Comparison of ENCODE assay signal across 15 cellular contexts in genomic region chr18:65439184-65439583, GRCh38.
DNase-seq lines count a peak whose midpoint lies in the region; ATAC-seq, FAIRE-seq and TF ChIP-seq lines count a peak whose summit lies in the region.
"Had no signal": no experiment of that assay in that cellular context is flagged by ENCODE, and none has a peak within 500 bp of the region (broad histone marks: within the 10 kb centered on the region; RNA-seq: fewer than 3 reads in every experiment).

No MANE protein-coding gene starts in this region.

- TF ChIP-seq POLR2A in HepG2 (IDR thresholded peaks at IDR 0.05; ENCODE audit: insufficient read depth in 1 of 2, low read depth in 2 of 2, low read length in 2 of 2) (no peak), right lobe of liver (IDR thresholded peaks at IDR 0.05) (no peak)

- H3K4me3 ChIP-seq in HepG2 (replicated peaks in 1 of 3; ENCODE audit: insufficient read depth in 1 of 3, low read depth in 2 of 3, low read length in 3 of 3) (no peak overlapping the region), right lobe of liver (no peak overlapping the region), epithelial cell of proximal tubule (ENCODE audit: low read depth, low read length) (no peak overlapping the region)
- H3K4me3 ChIP-seq: heart left ventricle, SJSA1, tibial artery had no signal

- no peaks in the 10 kb centered on the region for H3K36me3 Mint-ChIP-seq in type B pancreatic cell
- no peaks in the 10 kb centered on the region for H3K36me3 Mint-ChIP-seq in activated CD4-positive, alpha-beta memory T cell treated with anti-CD3 and anti-CD28 coated beads for 36 hours

- no peak for TF ChIP-seq RAD21 in HepG2 (CRISPR knock-in tag; IDR thresholded peaks at IDR 0.05)

- DNase-seq in HepG2 (ENCODE audit: low spot score) (no peak), right lobe of liver (no peak), OCI-M1 (lab: John Stamatoyannopoulos, UW) (peak; percentile 69), epithelial cell of proximal tubule (ENCODE audit: low read depth) (no peak), type B pancreatic cell (ENCODE audit: extremely low spot score, unreplicated experiment) (no peak), NCI-H1105 (lab: John Stamatoyannopoulos, UW) (no peak)
- DNase-seq in activated CD4-positive, alpha-beta memory T cell treated with anti-CD3 and anti-CD28 coated beads for 36 hours, result no peak
- DNase-seq: activated naive CD4-positive, alpha-beta T cell treated with anti-CD3 and anti-CD28 coated beads for 36 hours; heart left ventricle; left colon; NCI-H187 treated with DMSO at 0.1 percent for 48 hours; tibial artery; WERI-Rb-1 had no signal

- no peak overlapping the region for H2AFZ ChIP-seq in HepG2 (ENCODE audit: low read length)

- BruUV-seq in HepG2 (replicated peaks; lab: Mats Ljungman, UMichigan), result no TSS peak

- POLR2A ChIA-PET in HepG2 (lab: Yijun Ruan, JAX), result no interaction called here
- POLR2A ChIA-PET in activated CD4-positive, alpha-beta memory T cell treated with anti-CD3 and anti-CD28 coated beads for 36 hours (lab: Charles Lee), result no interaction called here

- 0 out of 2 replicates have a peak, but pooled peaks have one; percentile 11 for TF ChIP-seq CTCF in HepG2 (CRISPR knock-in tag; IDR thresholded peaks at IDR 0.05)
- TF ChIP-seq CTCF in right lobe of liver (IDR thresholded peaks at IDR 0.05), result peak in 1 of 4 donors; percentile 8
- peak; percentile 25 for TF ChIP-seq CTCF in epithelial cell of proximal tubule (conservative IDR thresholded peaks at IDR 0.05; ENCODE audit: low read depth, low read length)
- peak; percentile 62 for TF ChIP-seq CTCF in type B pancreatic cell (conservative IDR thresholded peaks at IDR 0.05)

- H3K27ac ChIP-seq in HepG2 (ENCODE audit: extremely low read length, insufficient read depth, low read length), result no peak overlapping the region
- H3K27ac ChIP-seq in right lobe of liver, result no peak overlapping the region
- H3K27ac ChIP-seq: heart left ventricle, SJSA1, tibial artery, WERI-Rb-1 had no signal

- H4K20me1 ChIP-seq in HepG2 (ENCODE audit: insufficient read depth, low read length), result no peaks in the 10 kb centered on the region

- ATAC-seq in HepG2 (no peak; the same call in 1 of the 3 replicates), right lobe of liver (no peak), HG03354 (IDR thresholded peaks at IDR 0.05; ENCODE audit: poor library complexity, severe bottlenecking, unreplicated experiment) (no peak)
- ATAC-seq: heart left ventricle, left colon had no signal

- H3K4me1 ChIP-seq in HepG2 (ENCODE audit: insufficient read depth, low read length) (no peaks in the 10 kb centered on the region), right lobe of liver (no peaks in the 10 kb centered on the region)
- H3K4me1 ChIP-seq: heart left ventricle, SJSA1, tibial artery had no signal

- no peak overlapping the region for H3K9ac ChIP-seq in HepG2 (ENCODE audit: insufficient read depth, low read depth, low read length)

- intact Hi-C loops in HepG2 (cut with micrococcal nuclease; ENCODE audit: unreplicated experiment), result loop anchor here (5.0 kb wide), 1 partner anchor 1337 kb away; no protein-coding TSS in a partner anchor
- intact Hi-C loops in right lobe of liver (cut with DNase I), result no loop called here
- intact Hi-C loops in activated CD4-positive, alpha-beta memory T cell treated with anti-CD3 and anti-CD28 coated beads for 36 hours (cut with micrococcal nuclease), result no loop called here

- no peak for FAIRE-seq in HepG2 (lab: Jason Lieb, UNC)

- H3K9me3 ChIP-seq in HepG2 (ENCODE audit: low read length) (no peaks in the 10 kb centered on the region), right lobe of liver (no peaks in the 10 kb centered on the region)
- H3K9me3 ChIP-seq: tibial artery had no signal

- no peak overlapping the region for H3K27ac Mint-ChIP-seq in type B pancreatic cell
- H3K27ac Mint-ChIP-seq in activated CD4-positive, alpha-beta memory T cell treated with anti-CD3 and anti-CD28 coated beads for 36 hours, result no peak overlapping the region
- H3K27ac Mint-ChIP-seq: activated naive CD4-positive, alpha-beta T cell treated with anti-CD3 and anti-CD28 coated beads for 36 hours had no signal

- 0% methylated on average over 3 of the region's 3 CpGs for WGBS in HepG2 (ENCODE audit: low lambda C conversion rate)
- WGBS in right lobe of liver (ENCODE audit: insufficient coverage, low coverage, low lambda C conversion rate, missing lambda C conversion rate), result 17% methylated on average over 3 of the region's 3 CpGs

- H3K4me2 ChIP-seq in HepG2 (ENCODE audit: low read depth, low read length), result no peak overlapping the region

- CTCF ChIA-PET in HepG2 (lab: Yijun Ruan, JAX; ENCODE audit: low intra/inter-chr PET ratio, low total read pairs), result no interaction called here
- CTCF ChIA-PET in activated CD4-positive, alpha-beta memory T cell treated with anti-CD3 and anti-CD28 coated beads for 36 hours (lab: Charles Lee), result no interaction called here

- H3K79me2 ChIP-seq in HepG2 (ENCODE audit: insufficient read depth, low read length), result no peaks in the 10 kb centered on the region

- in situ Hi-C loops in HepG2 (cut with HindIII; ENCODE audit: extremely low pct_ligation_motif_present, low pct_unique_long_range_greater_than_20kb), result no loop called here

- H3K36me3 ChIP-seq in HepG2 (replicated peaks in 1 of 2; ENCODE audit: control insufficient read depth in 1 of 2, insufficient read depth in 2 of 2, low read length in 2 of 2) (no peaks in the 10 kb centered on the region), right lobe of liver (no peaks in the 10 kb centered on the region)
- H3K36me3 ChIP-seq: heart left ventricle, SJSA1, tibial artery, WERI-Rb-1 had no signal

- H3K4me1 Mint-ChIP-seq in type B pancreatic cell (ENCODE audit: unreplicated experiment), result peaks cover 9% of the 10 kb centered on the region
- H3K4me1 Mint-ChIP-seq in activated CD4-positive, alpha-beta memory T cell treated with anti-CD3 and anti-CD28 coated beads for 36 hours (ENCODE audit: low read depth), result no peaks in the 10 kb centered on the region

- no peaks in the 10 kb centered on the region for H3K27me3 ChIP-seq in HepG2 (ENCODE audit: control insufficient read depth in 1 of 2, insufficient read depth in 2 of 2, low read length in 2 of 2)
- H3K27me3 ChIP-seq in right lobe of liver, result no peaks in the 10 kb centered on the region
- H3K27me3 ChIP-seq: heart left ventricle, SJSA1, tibial artery had no signal

- TF ChIP-seq EP300 in HepG2 (IDR thresholded peaks at IDR 0.05; ENCODE audit: low read depth in 2 of 2, low read length in 2 of 2) (no peak), HepG2 (CRISPR knock-in tag; IDR thresholded peaks at IDR 0.05; ENCODE audit: borderline replicate concordance) (no peak)

- no peaks in the 10 kb centered on the region for H3K9me3 Mint-ChIP-seq in type B pancreatic cell
- peaks cover 6% of the 10 kb centered on the region for H3K9me3 Mint-ChIP-seq in activated CD4-positive, alpha-beta memory T cell treated with anti-CD3 and anti-CD28 coated beads for 36 hours

- H3K27me3 Mint-ChIP-seq in type B pancreatic cell, result no peaks in the 10 kb centered on the region
- no peaks in the 10 kb centered on the region for H3K27me3 Mint-ChIP-seq in activated CD4-positive, alpha-beta memory T cell treated with anti-CD3 and anti-CD28 coated beads for 36 hours

- no peak overlapping the region for H3K4me3 Mint-ChIP-seq in type B pancreatic cell
- no peak overlapping the region for H3K4me3 Mint-ChIP-seq in activated CD4-positive, alpha-beta memory T cell treated with anti-CD3 and anti-CD28 coated beads for 36 hours
- H3K4me3 Mint-ChIP-seq: activated naive CD4-positive, alpha-beta T cell treated with anti-CD3 and anti-CD28 coated beads for 36 hours had no signal

TF ChIP-seq in HepG2, 621 proteins besides CTCF, POLR2A, EP300 and RAD21:
- TF ChIP-seq STAG1 (CRISPR knock-in tag; IDR thresholded peaks at IDR 0.05) (peak; percentile 33; the same call in 1 of the 2 replicates), MZF1 (CRISPR knock-in tag; IDR thresholded peaks at IDR 0.05; ENCODE audit: borderline replicate concordance) (no peak), ZNF44 (CRISPR knock-in tag; IDR thresholded peaks at IDR 0.05) (no peak), ZNF225 (CRISPR knock-in tag; IDR thresholded peaks at IDR 0.05) (no peak), ZNF607 (CRISPR knock-in tag; IDR thresholded peaks at IDR 0.05; ENCODE audit: borderline replicate concordance) (no peak)
